ENCODE assay signal across 8 cellular contexts in the genomic region with DNA sequence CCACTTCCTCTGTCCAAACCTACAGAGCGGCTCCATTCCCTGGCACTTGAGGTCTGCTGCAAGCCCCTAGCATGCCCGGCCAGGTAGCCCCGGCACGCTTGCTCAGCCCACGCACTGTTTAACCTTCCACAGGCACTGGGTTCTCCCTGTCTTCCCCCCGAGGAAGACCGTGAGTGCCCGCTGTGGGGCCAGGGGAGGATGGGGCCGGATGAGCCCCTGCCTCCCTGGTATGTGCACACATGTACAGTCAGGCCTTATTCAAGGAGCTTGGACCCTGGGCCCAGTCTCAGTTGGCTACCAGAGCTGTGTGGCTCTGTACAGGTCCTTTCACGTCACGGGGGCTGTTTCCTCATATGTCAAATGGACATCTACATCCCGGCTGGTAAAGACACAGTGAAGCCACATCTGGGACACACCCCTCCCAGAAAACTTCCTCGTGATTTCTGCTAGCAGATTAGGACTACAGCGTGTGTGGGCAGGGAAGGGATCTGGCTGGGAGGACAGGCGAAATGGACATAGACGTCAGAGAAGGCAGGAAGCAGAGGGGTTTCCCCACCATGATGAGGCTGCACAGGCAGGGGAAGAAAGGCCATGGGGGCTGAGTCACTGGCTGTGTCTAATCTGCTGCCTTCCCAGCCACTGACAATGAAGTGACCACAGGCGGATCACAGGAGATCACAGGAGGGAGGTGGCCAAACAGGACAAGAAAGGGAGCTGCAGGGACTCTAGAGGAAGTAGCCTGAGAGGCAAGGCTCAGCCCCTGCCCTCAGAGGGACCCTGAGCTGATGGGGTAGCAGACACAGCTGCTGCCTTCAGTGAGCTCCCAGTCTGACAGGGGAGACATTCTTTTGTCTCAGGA.
DNase-seq lines count a peak whose midpoint lies in the region; ATAC-seq and TF ChIP-seq lines count a peak whose summit lies in the region.

No MANE protein-coding gene starts in this region.

- H3K9me3 Mint-ChIP-seq in chondrocyte (ENCODE audit: low read depth), result peaks cover 5% of the 10 kb centered on the region

- DNase-seq in chondrocyte (ENCODE audit: low spot score) (no peak), mesenchymal stem cell (peak; percentile 100), COR-L47 (lab: John Stamatoyannopoulos, UW) (no peak), germinal center (ENCODE audit: low spot score) (no peak)

- H3K4me1 Mint-ChIP-seq in chondrocyte (ENCODE audit: low read depth), result peaks cover 46% of the 10 kb centered on the region

- H3K27ac Mint-ChIP-seq in chondrocyte (ENCODE audit: unreplicated experiment), result peak overlapping the region; percentile 61

- TF ChIP-seq POLR2A in GM18505 (IDR thresholded peaks at IDR 0.05; ENCODE audit: borderline replicate concordance, extremely low read depth, insufficient read depth, insufficient read length), result no peak

- H2BK5ac ChIP-seq in mesenchymal stem cell (ENCODE audit: low read depth, low read length, poor library complexity, severe bottlenecking), result no peak overlapping the region

- no peak overlapping the region for H2AFZ ChIP-seq in ACC112 (ENCODE audit: low read length, unreplicated experiment)
- H2AFZ ChIP-seq in mesenchymal stem cell (ENCODE audit: low read depth, low read length), result no peak overlapping the region

- H3K27ac ChIP-seq in ACC112 (ENCODE audit: low read depth, low read length) (peak overlapping the region; percentile 89), mesenchymal stem cell (ENCODE audit: low read length, poor library complexity, severe bottlenecking) (no peak overlapping the region)

- H3K23ac ChIP-seq in mesenchymal stem cell (ENCODE audit: low read length in 2 of 2), result no peak overlapping the region

- peak overlapping the region; percentile 78 for H2BK15ac ChIP-seq in mesenchymal stem cell (ENCODE audit: low read depth, poor library complexity, severe bottlenecking)

- no peak for TF ChIP-seq CTCF in chondrocyte (IDR thresholded peaks at IDR 0.05)

- H3K4ac ChIP-seq in mesenchymal stem cell (ENCODE audit: low read depth in 1 of 2, low read length in 2 of 2), result peak overlapping the region; percentile 48 to 67

- H2BK120ac ChIP-seq in mesenchymal stem cell (ENCODE audit: low read depth, low read length), result peak overlapping the region; percentile 56

- H3K79me2 ChIP-seq in ACC112 (ENCODE audit: control insufficient read depth, insufficient read depth, low read length, unreplicated experiment), result no peaks in the 10 kb centered on the region

- no peak overlapping the region for H2AK5ac ChIP-seq in mesenchymal stem cell (ENCODE audit: low read length, severe bottlenecking)

- no peaks in the 10 kb centered on the region for H3K27me3 Mint-ChIP-seq in chondrocyte (ENCODE audit: low read depth)

- ATAC-seq in HG02798 (IDR thresholded peaks at IDR 0.05; ENCODE audit: poor library complexity, unreplicated experiment) (peak; percentile 46), GM18861 (IDR thresholded peaks at IDR 0.05; ENCODE audit: unreplicated experiment) (no peak), GM18505 (IDR thresholded peaks at IDR 0.05; ENCODE audit: unreplicated experiment) (no peak)

- H3K4me1 ChIP-seq in ACC112 (ENCODE audit: control insufficient read depth, insufficient read depth, low read length, unreplicated experiment), result peaks cover 62% of the 10 kb centered on the region
- H3K4me1 ChIP-seq in mesenchymal stem cell (ENCODE audit: control insufficient read depth, insufficient read depth, low read depth, low read length), result peaks cover 44% of the 10 kb centered on the region

- peak overlapping the region; percentile 76 for H4K91ac ChIP-seq in mesenchymal stem cell (ENCODE audit: low read length)

- H3K9me3 ChIP-seq in mesenchymal stem cell (ENCODE audit: control insufficient read depth, low read length), result no peaks in the 10 kb centered on the region

- H3K4me3 ChIP-seq in ACC112 (ENCODE audit: low read depth, low read length) (no peak overlapping the region), mesenchymal stem cell (ENCODE audit: insufficient read depth in 1 of 2, low read depth in 1 of 2, low read length in 2 of 2) (no peak overlapping the region)

- peak overlapping the region; percentile 67 for H3K9ac ChIP-seq in mesenchymal stem cell (ENCODE audit: low read length)

- H3K36me3 ChIP-seq in ACC112 (ENCODE audit: insufficient read depth, low read length), result no peaks in the 10 kb centered on the region
- H3K36me3 ChIP-seq in mesenchymal stem cell (ENCODE audit: control insufficient read depth in 1 of 2, insufficient read depth in 2 of 2, low read depth in 1 of 2, low read length in 2 of 2), result no peaks in the 10 kb centered on the region

- H3K27me3 ChIP-seq in ACC112 (ENCODE audit: insufficient read depth, low read length) (no peaks in the 10 kb centered on the region), mesenchymal stem cell (ENCODE audit: control insufficient read depth in 1 of 2, insufficient read depth in 1 of 2, low read length in 2 of 2) (no peaks in the 10 kb centered on the region)

- peak overlapping the region; percentile 55 to 97 for H2BK12ac ChIP-seq in mesenchymal stem cell (ENCODE audit: low read length in 2 of 2)

- H3K18ac ChIP-seq in mesenchymal stem cell (ENCODE audit: low read depth in 1 of 2, low read length in 2 of 2), result peak overlapping the region; percentile 71 to 84

- no peak overlapping the region for H3K4me3 Mint-ChIP-seq in chondrocyte (ENCODE audit: unreplicated experiment)

- no peak overlapping the region for H3K4me2 ChIP-seq in mesenchymal stem cell (ENCODE audit: low read length, poor library complexity, severe bottlenecking)

- 60% methylated on average over 16 of the region's 17 CpGs for WGBS in mesenchymal stem cell

- H4K8ac ChIP-seq in mesenchymal stem cell (ENCODE audit: low read length), result peak overlapping the region; percentile 64

- peak overlapping the region in 1 of 2 experiments; percentile 28 for H3K14ac ChIP-seq in mesenchymal stem cell (ENCODE audit: low read length in 2 of 2)

- H3K79me1 ChIP-seq in mesenchymal stem cell (replicated peaks; ENCODE audit: low read length, poor library complexity, severe bottlenecking), result no peaks in the 10 kb centered on the region

- H3K36me3 Mint-ChIP-seq in chondrocyte (ENCODE audit: low read depth), result peaks cover 2% of the 10 kb centered on the region
